1 cellular context compared by ENCODE assay signal in genomic region chr6:43636312-43636667, GRCh38.
TF ChIP-seq lines count a peak whose summit lies in the region.

No MANE protein-coding gene starts in this region.

TF ChIP-seq in K562, 482 proteins besides CTCF, POLR2A, EP300 and RAD21:
- TF ChIP-seq SMARCE1 (IDR thresholded peaks at IDR 0.05) (no peak), TCF15 (CRISPR knock-in tag; IDR thresholded peaks at IDR 0.05) (no peak), CREB1 (IDR thresholded peaks at IDR 0.05) (no peak), CREB1 (CRISPR knock-in tag; IDR thresholded peaks at IDR 0.05) (0 out of 2 replicates have a peak, but pooled peaks have one; percentile 0), PHF21A (IDR thresholded peaks at IDR 0.05; ENCODE audit: borderline replicate concordance, low read depth) (no peak), E2F8 (IDR thresholded peaks at IDR 0.05; ENCODE audit: low read depth, partially characterized antibody) (no peak), GATAD2B (IDR thresholded peaks at IDR 0.05; ENCODE audit: borderline replicate concordance) (no peak), CHD1 (IDR thresholded peaks at IDR 0.05; ENCODE audit: low read length) (peak; percentile 11), BRD4 (IDR thresholded peaks at IDR 0.05) (0 out of 2 replicates have a peak, but pooled peaks have one; percentile 4), ZNF23 (CRISPR knock-in tag; IDR thresholded peaks at IDR 0.05) (no peak), PTTG1 (tag; IDR thresholded peaks at IDR 0.05; ENCODE audit: low read depth) (no peak), RB1 (IDR thresholded peaks at IDR 0.05; ENCODE audit: low read depth) (0 out of 2 replicates have a peak, but pooled peaks have one; percentile 16), ATF3 (IDR thresholded peaks at IDR 0.05) (no peak), ATF3 (CRISPR knock-in tag; conservative IDR thresholded peaks at IDR 0.05) (peak; percentile 45; the same call in 1 of the 2 replicates), BCOR (IDR thresholded peaks at IDR 0.05) (no peak), ZNF707 (CRISPR knock-in tag; conservative IDR thresholded peaks at IDR 0.05) (0 out of 2 replicates have a peak, but pooled peaks have one; percentile 1), KAT7 (CRISPR knock-in tag; IDR thresholded peaks at IDR 0.05; ENCODE audit: borderline replicate concordance) (0 out of 2 replicates have a peak, but pooled peaks have one; percentile 6), GATAD2A (IDR thresholded peaks at IDR 0.05) (no peak), SMAD4 (CRISPR knock-in tag; conservative IDR thresholded peaks at IDR 0.05) (no peak), ZBTB8A (IDR thresholded peaks at IDR 0.05; ENCODE audit: partially characterized antibody) (no peak), ZNF639 (CRISPR knock-in tag; conservative IDR thresholded peaks at IDR 0.05 in 1 of 2, IDR thresholded peaks at IDR 0.05 in 1 of 2) (0 out of 4 replicates have a peak, but pooled peaks of 1 of the 2 experiments have one; percentile 37), AFF4 (CRISPR knock-in tag; IDR thresholded peaks at IDR 0.05) (0 out of 2 replicates have a peak, but pooled peaks have one; percentile 73), MXI1 (IDR thresholded peaks at IDR 0.05; ENCODE audit: low read depth, low read length) (no peak)
